21 cellular contexts compared by ENCODE assay signal in the genomic region with DNA sequence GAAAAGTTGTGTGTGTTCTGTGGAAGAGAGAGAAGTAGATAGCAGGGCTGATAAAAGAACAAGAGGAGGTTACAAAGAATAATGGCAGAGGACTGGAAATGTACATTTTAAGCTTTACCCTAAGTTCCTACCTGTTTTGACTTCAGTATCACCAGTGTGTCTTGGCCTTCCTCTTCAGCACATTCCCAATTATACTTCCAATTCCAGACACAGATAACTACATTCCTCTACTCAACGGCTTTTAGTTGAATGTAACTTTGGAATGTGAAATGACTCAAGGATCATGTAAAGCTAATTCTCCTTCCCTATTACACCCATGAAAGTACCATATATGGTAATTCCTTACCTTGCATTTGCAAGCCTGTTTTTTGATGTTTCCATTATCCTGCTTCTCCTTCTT. TPM values are rescaled to one million over a fixed set of nuclear protein-coding genes. Genes with fewer than 3 reads are reported as not detected.
A peak's percentile ranks its signal among the peaks of the same experiment; 100 is the strongest.
DNase-seq lines count a peak whose midpoint lies in the region; ATAC-seq, FAIRE-seq and TF ChIP-seq lines count a peak whose summit lies in the region.
"Had no signal": no experiment of that assay in that cellular context is flagged by ENCODE, and none has a peak within 500 bp of the region (broad histone marks: within the 10 kb centered on the region; RNA-seq: fewer than 3 reads in every experiment).

No MANE protein-coding gene starts in this region.

- H3K9me3 ChIP-seq in astrocyte (ENCODE audit: insufficient read depth, low read depth, low read length): no peaks in the 10 kb centered on the region
- no peaks in the 10 kb centered on the region for H3K9me3 ChIP-seq in smooth muscle cell (replicated peaks; ENCODE audit: low read depth)
- H3K9me3 ChIP-seq: body of pancreas, thyroid gland had no signal

- H3K9ac ChIP-seq in astrocyte (ENCODE audit: low read length): no peak overlapping the region
- no peak overlapping the region for H3K9ac ChIP-seq in smooth muscle cell (ENCODE audit: low read depth)

- H3K27ac ChIP-seq in astrocyte (ENCODE audit: low read depth, low read length): peak overlapping the region; percentile 14
- peak overlapping the region; percentile 3 for H3K27ac ChIP-seq in smooth muscle cell (ENCODE audit: low read depth)
- H3K27ac ChIP-seq: body of pancreas, SK-N-MC had no signal

- H3K27ac Mint-ChIP-seq in HFFc6: peak overlapping the region; percentile 86
- peak overlapping the region; percentile 97 for H3K27ac Mint-ChIP-seq in astrocyte (ENCODE audit: unreplicated experiment)
- H3K27ac Mint-ChIP-seq: activated CD8-positive, alpha-beta T cell treated with anti-CD3 and anti-CD28 coated beads, Interleukin-2, amount 10 ng/mL, durations not matched to agents 7 days and 5 days; activated T-helper 2 cell treated with anti-CD3 and anti-CD28 coated beads, Interferon-gamma antibody, Interleukin-2, Interleukin-4, amounts not matched to agents 10 μg/mL and 5 μg/mL and 100 μg/mL, durations not matched to agents 14 hours and 24 hours and 36 hours; IgD-negative memory B cell; progenitor cell of endocrine pancreas had no signal

- 5% methylated on average over 1 of the region's 1 CpG for WGBS in smooth muscle cell (ENCODE audit: low lambda C conversion rate)

- peaks cover 63% of the 10 kb centered on the region for H3K4me1 Mint-ChIP-seq in HFFc6 (ENCODE audit: low read depth)
- H3K4me1 Mint-ChIP-seq in astrocyte (ENCODE audit: low read depth, unreplicated experiment): peaks cover 38% of the 10 kb centered on the region
- H3K4me1 Mint-ChIP-seq: IgD-negative memory B cell had no signal

- H3F3A ChIP-seq in smooth muscle cell (ENCODE audit: low read depth): no peaks in the 10 kb centered on the region

- no peak overlapping the region for H3K4me3 ChIP-seq in astrocyte (ENCODE audit: insufficient read depth, low read depth, low read length)
- no peak overlapping the region for H3K4me3 ChIP-seq in smooth muscle cell
- H3K4me3 ChIP-seq: body of pancreas, SK-N-MC, thyroid gland had no signal

- in situ Hi-C loops in GM13976 (cut with MboI; ENCODE audit: low sequenced_read_pairs, unreplicated experiment): no loop called here

- H4K20me1 ChIP-seq in astrocyte (ENCODE audit: insufficient read depth, low read length) (no peaks in the 10 kb centered on the region), smooth muscle cell (ENCODE audit: low read depth) (no peaks in the 10 kb centered on the region)

- peak overlapping the region; percentile 70 for H3K4me3 Mint-ChIP-seq in HFFc6
- H3K4me3 Mint-ChIP-seq in astrocyte (ENCODE audit: unreplicated experiment): peak overlapping the region; percentile 66
- H3K4me3 Mint-ChIP-seq: activated CD8-positive, alpha-beta T cell treated with anti-CD3 and anti-CD28 coated beads, Interleukin-2, amount 10 ng/mL, durations not matched to agents 7 days and 5 days; IgD-negative memory B cell had no signal

- H3K27me3 Mint-ChIP-seq in HFFc6 (ENCODE audit: insufficient read depth) (peaks cover 2% of the 10 kb centered on the region; the same call in 1 of the 2 replicates), astrocyte (ENCODE audit: low read depth, unreplicated experiment) (no peaks in the 10 kb centered on the region)
- H3K27me3 Mint-ChIP-seq: progenitor cell of endocrine pancreas had no signal

- H3K4me2 ChIP-seq in astrocyte (ENCODE audit: low read length) (peak overlapping the region; percentile 67), smooth muscle cell (peak overlapping the region; percentile 71)

- H3K36me3 Mint-ChIP-seq in HFFc6 (ENCODE audit: low read depth) (peaks cover 75% of the 10 kb centered on the region), astrocyte (ENCODE audit: low read depth, unreplicated experiment) (peaks cover 2% of the 10 kb centered on the region)
- H3K36me3 Mint-ChIP-seq: IgD-negative memory B cell had no signal

- TF ChIP-seq CTCF in HFFc6 (IDR thresholded peaks at IDR 0.05) (no peak), astrocyte (IDR thresholded peaks at IDR 0.05; ENCODE audit: insufficient read depth, low read depth, low read length) (no peak), smooth muscle cell (IDR thresholded peaks at IDR 0.05; ENCODE audit: borderline replicate concordance, insufficient read depth, poor library complexity, severe bottlenecking) (no peak), GM13976 (IDR thresholded peaks at IDR 0.05; ENCODE audit: borderline replicate concordance, control extremely low read depth, extremely low read depth, insufficient read depth, missing control alignments) (no peak)

- ATAC-seq in GM21526 (IDR thresholded peaks at IDR 0.05; ENCODE audit: low FRiP score, unreplicated experiment): no peak
- ATAC-seq: activated CD8-positive, alpha-beta T cell treated with anti-CD3 and anti-CD28 coated beads, Interleukin-2, amount 10 ng/mL, durations not matched to agents 7 days and 5 days; body of pancreas; left colon had no signal

- no peak for FAIRE-seq in astrocyte (lab: Jason Lieb, UNC)
- FAIRE-seq: GM19239, TTC549 had no signal

- no peaks in the 10 kb centered on the region for H3K9me3 Mint-ChIP-seq in HFFc6
- H3K9me3 Mint-ChIP-seq in astrocyte (ENCODE audit: unreplicated experiment): no peaks in the 10 kb centered on the region
- H3K9me3 Mint-ChIP-seq: activated T-helper 2 cell treated with anti-CD3 and anti-CD28 coated beads, Interferon-gamma antibody, Interleukin-2, Interleukin-4, amounts not matched to agents 10 μg/mL and 5 μg/mL and 100 μg/mL, durations not matched to agents 14 hours and 24 hours and 36 hours had no signal

- H3K27me3 ChIP-seq in astrocyte (ENCODE audit: insufficient read depth, low read length): no peaks in the 10 kb centered on the region
- H3K27me3 ChIP-seq in smooth muscle cell (ENCODE audit: low read depth): no peaks in the 10 kb centered on the region
- H3K27me3 ChIP-seq: body of pancreas, thyroid gland had no signal

- DNase-seq in HFFc6 (peak; percentile 37), astrocyte (ENCODE audit: low read depth) (peak; percentile 79), fibroblast of the conjunctiva (ENCODE audit: low read depth) (peak; percentile 28), smooth muscle cell (lab: John Stamatoyannopoulos, UW; ENCODE audit: unreplicated experiment) (no peak), NCI-H69 (lab: John Stamatoyannopoulos, UW) (no peak), GM13976 (ENCODE audit: low spot score) (no peak)
- DNase-seq: activated CD8-positive, alpha-beta T cell treated with anti-CD3 and anti-CD28 coated beads, Interleukin-2, amount 10 ng/mL, durations not matched to agents 7 days and 5 days; body of pancreas; effector memory CD4-positive, alpha-beta T cell; left colon; NCI-H1092; NCI-H2227 treated with DMSO at 0.1 percent for 48 hours; stimulated activated CD4-positive, alpha-beta T cell treated with anti-CD3 and anti-CD28 coated beads, Interleukin-1b, Interleukin-23, amount 100 ng/mL, for 48 hours; thyroid gland had no signal

- peaks cover 10% of the 10 kb centered on the region for H3K79me2 ChIP-seq in astrocyte (ENCODE audit: insufficient read depth, low read length)
- H3K79me2 ChIP-seq in smooth muscle cell (ENCODE audit: low read depth): no peaks in the 10 kb centered on the region

- H3K4me1 ChIP-seq in astrocyte (ENCODE audit: insufficient read depth, low read length) (peaks cover 30% of the 10 kb centered on the region), smooth muscle cell (ENCODE audit: low read depth) (peaks cover 30% of the 10 kb centered on the region)

- H2AFZ ChIP-seq in astrocyte (ENCODE audit: low read depth, low read length) (no peak overlapping the region), smooth muscle cell (ENCODE audit: low read depth) (no peak overlapping the region)

- H3K36me3 ChIP-seq in astrocyte (ENCODE audit: insufficient read depth, low read length) (peaks cover 4% of the 10 kb centered on the region), smooth muscle cell (ENCODE audit: low read depth) (no peaks in the 10 kb centered on the region)

RNA-seq across cellular contexts. Expression of a gene that starts 5.0 kb away (rescaled TPM):
- 100 to 1,000 TPM; 293 to 411 (median 371) TPM for total RNA-seq in HFFc6 (2021; fragmentation: NEBNext Ultra II Directional; extraction: Animal tissue kit (Norgen Biotek cat#: 25700))
- total RNA-seq in astrocyte (73.5 and 104 TPM in 2 replicates), smooth muscle cell (30.4 and 31.4 TPM in 2 replicates)
- 21.7 and 59.2 TPM in 2 replicates for polyA plus RNA-seq in smooth muscle cell
- total RNA-seq: activated CD8-positive, alpha-beta T cell treated with anti-CD3 and anti-CD28 coated beads, Interleukin-2, amount 10 ng/mL, durations not matched to agents 7 days and 5 days had no signal
- polyA plus RNA-seq: IgD-negative memory B cell had no signal

Comparison
In these comparisons a context has a peak if more than half of its experiments do, and no peak if none do; other contexts are left out.
1. DNase-seq: peak in HFFc6 (single experiment), astrocyte (single experiment) and fibroblast of the conjunctiva (single experiment); none in smooth muscle cell (single experiment), NCI-H69 (single experiment) and GM13976 (single experiment).